In genomic region chr4:163482197-163482596, GRCh38 we compare ENCODE assay signal across 16 cellular contexts. TPM values are rescaled to one million over a fixed set of nuclear protein-coding genes. Genes with fewer than 3 reads are reported as not detected.
DNase-seq lines count a peak whose midpoint lies in the region; ATAC-seq and TF ChIP-seq lines count a peak whose summit lies in the region.
"Had no signal": no experiment of that assay in that cellular context is flagged by ENCODE, and none has a peak within 500 bp of the region (broad histone marks: within the 10 kb centered on the region; RNA-seq: fewer than 3 reads in every experiment).

No MANE protein-coding gene starts in this region.

- POLR2A ChIA-PET in activated B cell treated with CpG ODN at 0.5 μM for 24 hours (lab: Charles Lee) = interaction anchor here (1.8 kb wide), 1 partner anchor 12 kb away, joined by 7 read pairs; the partner anchor contains the start of gene TMA16

- H3K36me3 Mint-ChIP-seq in activated B cell treated with CpG ODN at 0.5 μM for 24 hours (ENCODE audit: low read depth) = no peaks in the 10 kb centered on the region
- no peaks in the 10 kb centered on the region for H3K36me3 Mint-ChIP-seq in natural killer cell

- no peaks in the 10 kb centered on the region for H3K9me3 Mint-ChIP-seq in activated B cell treated with CpG ODN at 0.5 μM for 24 hours
- no peaks in the 10 kb centered on the region for H3K9me3 Mint-ChIP-seq in natural killer cell

- H3K4me3 Mint-ChIP-seq in activated B cell treated with CpG ODN at 0.5 μM for 24 hours (peak overlapping the region; percentile 44), natural killer cell (no peak overlapping the region)
- H3K4me3 Mint-ChIP-seq: activated CD8-positive, alpha-beta T cell treated with anti-CD3 and anti-CD28 coated beads, Interleukin-2, amount 10 ng/mL, durations not matched to agents 7 days and 5 days had no signal

- peak; percentile 74 for ATAC-seq in GM18505 (IDR thresholded peaks at IDR 0.05; ENCODE audit: unreplicated experiment)
- ATAC-seq in GM21576 (IDR thresholded peaks at IDR 0.05; ENCODE audit: unreplicated experiment) = peak; percentile 76
- peak; percentile 75 for ATAC-seq in HG03159 (IDR thresholded peaks at IDR 0.05; ENCODE audit: unreplicated experiment)
- ATAC-seq in activated B cell treated with CpG ODN at 0.5 μM for 24 hours (ENCODE audit: low read depth) = peak; percentile 48
- ATAC-seq in HG03108 (IDR thresholded peaks at IDR 0.05; ENCODE audit: unreplicated experiment) = no peak
- no peak for ATAC-seq in natural killer cell
- ATAC-seq in SK-N-SH treated with all-trans-retinoic acid at 6 μM for 48 hours = no peak
- ATAC-seq: activated CD8-positive, alpha-beta T cell treated with anti-CD3 and anti-CD28 coated beads, Interleukin-2, amount 10 ng/mL, durations not matched to agents 7 days and 5 days; heart left ventricle had no signal

- no peak for TF ChIP-seq POLR2A in GM18505 (IDR thresholded peaks at IDR 0.05; ENCODE audit: borderline replicate concordance, extremely low read depth, insufficient read depth, insufficient read length)

- intact Hi-C loops in activated B cell treated with CpG ODN at 0.5 μM for 24 hours (cut with micrococcal nuclease) = loop anchor here (5.0 kb wide), 1 partner anchor 435 kb away; no protein-coding TSS in a partner anchor
- intact Hi-C loops in natural killer cell (cut with micrococcal nuclease) = loop anchor here (10.0 kb wide), 1 partner anchor 533 kb away; no protein-coding TSS in a partner anchor

- CTCF ChIA-PET in activated B cell treated with CpG ODN at 0.5 μM for 24 hours (lab: Charles Lee) = interaction anchor here (1.3 to 2.1 kb wide), 2 partner anchors 68 to 198 kb away, joined by 3 to 8 read pairs; no protein-coding TSS in a partner anchor

- H3K4me1 Mint-ChIP-seq in activated B cell treated with CpG ODN at 0.5 μM for 24 hours = no peaks in the 10 kb centered on the region
- H3K4me1 Mint-ChIP-seq in natural killer cell = no peaks in the 10 kb centered on the region

- H3K27me3 Mint-ChIP-seq in activated B cell treated with CpG ODN at 0.5 μM for 24 hours = no peaks in the 10 kb centered on the region
- H3K27me3 Mint-ChIP-seq in natural killer cell (ENCODE audit: low read depth in 2 of 2) = no peaks in the 10 kb centered on the region

- TF ChIP-seq CTCF in activated B cell treated with CpG ODN at 0.5 μM for 24 hours (IDR thresholded peaks at IDR 0.05) (no peak), natural killer cell (IDR thresholded peaks at IDR 0.05) (no peak)

- no peak for DNase-seq in activated B cell treated with CpG ODN at 0.5 μM for 24 hours
- DNase-seq in KG1 (lab: John Stamatoyannopoulos, UW) = no peak
- no peak for DNase-seq in natural killer cell
- DNase-seq: activated CD8-positive, alpha-beta T cell treated with anti-CD3 and anti-CD28 coated beads, Interleukin-2, amount 10 ng/mL, durations not matched to agents 7 days and 5 days; effector memory CD4-positive, alpha-beta T cell; GF-D8; heart left ventricle; NCI-H446 treated with DMSO at 0.1 percent for 48 hours; retina; tibial artery had no signal

- H3K27ac Mint-ChIP-seq in activated B cell treated with CpG ODN at 0.5 μM for 24 hours (no peak overlapping the region), natural killer cell (no peak overlapping the region)
- H3K27ac Mint-ChIP-seq: activated CD8-positive, alpha-beta T cell treated with anti-CD3 and anti-CD28 coated beads, Interleukin-2, amount 10 ng/mL, durations not matched to agents 7 days and 5 days had no signal

TF ChIP-seq in SK-N-SH treated with all-trans-retinoic acid at 6 μM for 48 hours, 23 proteins besides CTCF, POLR2A, EP300 and RAD21 (continues in another document):
- TF ChIP-seq ZNF70 (CRISPR knock-in tag; IDR thresholded peaks at IDR 0.05) (no peak), RARB (CRISPR knock-in tag; IDR thresholded peaks at IDR 0.05) (no peak), POU6F1 (CRISPR knock-in tag; IDR thresholded peaks at IDR 0.05; ENCODE audit: borderline replicate concordance, low read depth) (no peak), TCF4 (CRISPR knock-in tag; IDR thresholded peaks at IDR 0.05; ENCODE audit: borderline replicate concordance) (no peak), ZFP3 (CRISPR knock-in tag; IDR thresholded peaks at IDR 0.05) (no peak), TSHZ2 (CRISPR knock-in tag; IDR thresholded peaks at IDR 0.05) (no peak), PATZ1 (CRISPR knock-in tag; IDR thresholded peaks at IDR 0.05; ENCODE audit: borderline replicate concordance) (no peak), ZNF8 (CRISPR knock-in tag; IDR thresholded peaks at IDR 0.05) (no peak), CREB5 (CRISPR knock-in tag; IDR thresholded peaks at IDR 0.05; ENCODE audit: low read depth) (no peak), OSR1 (CRISPR knock-in tag; IDR thresholded peaks at IDR 0.05) (no peak), ISL1 (CRISPR knock-in tag; IDR thresholded peaks at IDR 0.05) (no peak), ARNTL (CRISPR knock-in tag; IDR thresholded peaks at IDR 0.05; ENCODE audit: borderline replicate concordance, low read depth) (no peak)

RNA-seq across cellular contexts. Expression of gene TKTL2, which starts 8.6 kb away (rescaled TPM):
- 0.11 and 0.17 TPM in 2 replicates for total RNA-seq in activated B cell treated with CpG ODN at 0.5 μM for 24 hours
- total RNA-seq in natural killer cell = not detected
- total RNA-seq: activated CD8-positive, alpha-beta T cell treated with anti-CD3 and anti-CD28 coated beads, Interleukin-2, amount 10 ng/mL, durations not matched to agents 7 days and 5 days; heart left ventricle; lung microvascular endothelial cell had no signal

RNA-seq across cellular contexts. Expression of gene TMA16, which starts 12.3 kb away (rescaled TPM):
- total RNA-seq in activated B cell treated with CpG ODN at 0.5 μM for 24 hours (52.5 and 54.1 TPM in 2 replicates), natural killer cell (10 to 100 TPM in 1 of 3 donors, 1 to 10 TPM in 2; 8.1 to 10.7 (median 9.1) TPM)

Comparison
In these comparisons a context has a peak if more than half of its experiments do, and no peak if none do; other contexts are left out.
1. ATAC-seq: peak in GM18505 (single experiment), GM21576 (single experiment), HG03159 (single experiment) and activated B cell treated with CpG ODN at 0.5 μM for 24 hours (single experiment); none in HG03108 (single experiment), natural killer cell (0 of 3) and SK-N-SH treated with all-trans-retinoic acid at 6 μM for 48 hours (single experiment).